Comparison of ENCODE assay signal across 1 cellular context in the genomic region with DNA sequence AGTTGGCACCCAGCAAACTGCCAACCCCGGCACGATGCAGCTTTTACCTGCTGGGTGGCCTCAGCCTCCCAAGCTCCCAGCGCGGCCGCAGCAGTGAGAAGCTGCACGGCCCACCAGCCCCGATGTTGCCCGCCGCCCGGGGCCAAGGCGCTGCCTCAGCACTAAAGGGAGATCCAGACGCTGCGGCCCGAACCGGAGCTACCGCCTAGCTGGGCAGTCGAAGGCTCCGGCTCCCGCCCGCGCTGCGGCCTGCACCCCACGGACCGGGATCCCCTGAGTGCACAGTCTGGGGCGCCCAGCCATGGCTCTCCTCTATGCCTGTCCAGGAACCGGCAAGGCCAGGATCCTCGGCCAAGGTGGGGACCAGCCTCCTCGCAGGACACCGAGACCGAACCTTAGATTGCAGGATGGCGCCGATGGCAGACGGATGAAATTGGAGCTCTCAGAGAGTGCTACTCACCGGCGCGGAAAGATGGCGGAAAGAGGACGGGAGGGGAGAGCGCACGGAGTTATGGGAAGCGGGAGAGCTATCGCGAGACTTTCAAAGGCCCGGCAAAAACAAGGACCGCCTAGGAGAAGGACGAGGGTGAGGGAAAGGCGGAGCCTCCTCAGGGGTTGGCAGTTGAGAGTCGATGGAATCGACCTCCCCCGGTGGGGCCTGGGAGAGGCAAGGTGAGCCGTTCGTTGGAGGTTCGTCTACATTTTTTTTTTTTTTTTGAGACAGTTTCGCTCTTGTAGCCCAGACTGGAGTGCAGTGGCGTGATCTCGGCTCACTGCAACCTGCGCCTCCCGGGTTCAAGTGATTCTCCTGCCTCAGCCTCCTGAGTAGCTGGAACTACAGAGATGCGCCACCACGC.
A peak's percentile ranks its signal among the peaks of the same experiment; 100 is the strongest.
TF ChIP-seq lines count a peak whose summit lies in the region.

A gene (minus strand): TSS at position 485 of the 857 bp plus-strand sequence. CDS start 1,221 bp downstream, outside the sequence.

TF ChIP-seq in HepG2, 621 proteins besides CTCF, POLR2A, EP300 and RAD21 (continued from another document and continues in another):
- TF ChIP-seq, protein P1, sequence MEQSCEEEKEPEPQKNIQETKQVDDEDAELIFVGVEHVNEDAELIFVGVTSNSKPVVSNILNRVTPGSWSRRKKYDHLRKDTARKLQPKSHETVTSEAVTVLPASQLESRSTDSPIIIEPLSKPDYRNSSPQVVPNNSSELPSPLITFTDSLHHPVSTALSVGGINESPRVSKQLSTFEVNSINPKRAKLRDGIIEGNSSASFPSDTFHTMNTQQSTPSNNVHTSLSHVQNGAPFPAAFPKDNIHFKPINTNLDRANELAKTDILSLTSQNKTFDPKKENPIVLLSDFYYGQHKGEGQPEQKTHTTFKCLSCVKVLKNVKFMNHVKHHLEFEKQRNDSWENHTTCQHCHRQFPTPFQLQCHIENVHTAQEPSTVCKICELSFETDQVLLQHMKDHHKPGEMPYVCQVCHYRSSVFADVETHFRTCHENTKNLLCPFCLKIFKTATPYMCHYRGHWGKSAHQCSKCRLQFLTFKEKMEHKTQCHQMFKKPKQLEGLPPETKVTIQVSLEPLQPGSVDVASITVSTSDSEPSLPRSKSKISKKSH (CRISPR knock-in tag; IDR thresholded peaks at IDR 0.05; ENCODE audit: borderline replicate concordance): peak; percentile 99
- no peak for TF ChIP-seq IKZF1 (IDR thresholded peaks at IDR 0.05)
- TF ChIP-seq, protein P2, sequence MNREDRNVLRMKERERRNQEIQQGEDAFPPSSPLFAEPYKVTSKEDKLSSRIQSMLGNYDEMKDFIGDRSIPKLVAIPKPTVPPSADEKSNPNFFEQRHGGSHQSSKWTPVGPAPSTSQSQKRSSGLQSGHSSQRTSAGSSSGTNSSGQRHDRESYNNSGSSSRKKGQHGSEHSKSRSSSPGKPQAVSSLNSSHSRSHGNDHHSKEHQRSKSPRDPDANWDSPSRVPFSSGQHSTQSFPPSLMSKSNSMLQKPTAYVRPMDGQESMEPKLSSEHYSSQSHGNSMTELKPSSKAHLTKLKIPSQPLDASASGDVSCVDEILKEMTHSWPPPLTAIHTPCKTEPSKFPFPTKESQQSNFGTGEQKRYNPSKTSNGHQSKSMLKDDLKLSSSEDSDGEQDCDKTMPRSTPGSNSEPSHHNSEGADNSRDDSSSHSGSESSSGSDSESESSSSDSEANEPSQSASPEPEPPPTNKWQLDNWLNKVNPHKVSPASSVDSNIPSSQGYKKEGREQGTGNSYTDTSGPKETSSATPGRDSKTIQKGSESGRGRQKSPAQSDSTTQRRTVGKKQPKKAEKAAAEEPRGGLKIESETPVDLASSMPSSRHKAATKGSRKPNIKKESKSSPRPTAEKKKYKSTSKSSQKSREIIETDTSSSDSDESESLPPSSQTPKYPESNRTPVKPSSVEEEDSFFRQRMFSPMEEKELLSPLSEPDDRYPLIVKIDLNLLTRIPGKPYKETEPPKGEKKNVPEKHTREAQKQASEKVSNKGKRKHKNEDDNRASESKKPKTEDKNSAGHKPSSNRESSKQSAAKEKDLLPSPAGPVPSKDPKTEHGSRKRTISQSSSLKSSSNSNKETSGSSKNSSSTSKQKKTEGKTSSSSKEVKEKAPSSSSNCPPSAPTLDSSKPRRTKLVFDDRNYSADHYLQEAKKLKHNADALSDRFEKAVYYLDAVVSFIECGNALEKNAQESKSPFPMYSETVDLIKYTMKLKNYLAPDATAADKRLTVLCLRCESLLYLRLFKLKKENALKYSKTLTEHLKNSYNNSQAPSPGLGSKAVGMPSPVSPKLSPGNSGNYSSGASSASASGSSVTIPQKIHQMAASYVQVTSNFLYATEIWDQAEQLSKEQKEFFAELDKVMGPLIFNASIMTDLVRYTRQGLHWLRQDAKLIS (CRISPR knock-in tag; IDR thresholded peaks at IDR 0.05): peak; percentile 94
- peak; percentile 97 for TF ChIP-seq ZNF724P (CRISPR knock-in tag; IDR thresholded peaks at IDR 0.05; ENCODE audit: borderline replicate concordance)
- TF ChIP-seq, protein P3, sequence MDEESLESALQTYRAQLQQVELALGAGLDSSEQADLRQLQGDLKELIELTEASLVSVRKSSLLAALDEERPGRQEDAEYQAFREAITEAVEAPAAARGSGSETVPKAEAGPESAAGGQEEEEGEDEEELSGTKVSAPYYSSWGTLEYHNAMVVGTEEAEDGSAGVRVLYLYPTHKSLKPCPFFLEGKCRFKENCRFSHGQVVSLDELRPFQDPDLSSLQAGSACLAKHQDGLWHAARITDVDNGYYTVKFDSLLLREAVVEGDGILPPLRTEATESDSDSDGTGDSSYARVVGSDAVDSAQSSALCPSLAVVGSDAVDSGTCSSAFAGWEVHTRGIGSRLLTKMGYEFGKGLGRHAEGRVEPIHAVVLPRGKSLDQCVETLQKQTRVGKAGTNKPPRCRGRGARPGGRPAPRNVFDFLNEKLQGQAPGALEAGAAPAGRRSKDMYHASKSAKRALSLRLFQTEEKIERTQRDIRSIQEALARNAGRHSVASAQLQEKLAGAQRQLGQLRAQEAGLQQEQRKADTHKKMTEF (CRISPR knock-in tag; IDR thresholded peaks at IDR 0.05): peak; percentile 99
- TF ChIP-seq MXI1 (IDR thresholded peaks at IDR 0.05; ENCODE audit: borderline replicate concordance, low read depth, low read length): peak; percentile 84
- TF ChIP-seq, protein P4, sequence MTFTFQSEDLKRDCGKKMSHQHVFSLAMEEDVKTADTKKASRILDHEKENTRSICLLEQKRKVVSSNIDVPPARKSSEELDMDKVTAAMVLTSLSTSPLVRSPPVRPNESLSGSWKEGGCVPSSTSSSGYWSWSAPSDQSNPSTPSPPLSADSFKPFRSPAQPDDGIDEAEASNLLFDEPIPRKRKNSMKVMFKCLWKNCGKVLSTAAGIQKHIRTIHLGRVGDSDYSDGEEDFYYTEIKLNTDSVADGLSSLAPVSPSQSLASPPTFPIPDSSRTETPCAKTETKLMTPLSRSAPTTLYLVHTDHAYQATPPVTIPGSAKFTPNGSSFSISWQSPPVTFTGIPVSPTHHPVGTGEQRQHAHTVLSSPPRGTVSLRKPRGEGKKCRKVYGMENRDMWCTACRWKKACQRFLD (CRISPR knock-in tag; IDR thresholded peaks at IDR 0.05; ENCODE audit: borderline replicate concordance): peak; percentile 99
- TF ChIP-seq, protein P5, sequence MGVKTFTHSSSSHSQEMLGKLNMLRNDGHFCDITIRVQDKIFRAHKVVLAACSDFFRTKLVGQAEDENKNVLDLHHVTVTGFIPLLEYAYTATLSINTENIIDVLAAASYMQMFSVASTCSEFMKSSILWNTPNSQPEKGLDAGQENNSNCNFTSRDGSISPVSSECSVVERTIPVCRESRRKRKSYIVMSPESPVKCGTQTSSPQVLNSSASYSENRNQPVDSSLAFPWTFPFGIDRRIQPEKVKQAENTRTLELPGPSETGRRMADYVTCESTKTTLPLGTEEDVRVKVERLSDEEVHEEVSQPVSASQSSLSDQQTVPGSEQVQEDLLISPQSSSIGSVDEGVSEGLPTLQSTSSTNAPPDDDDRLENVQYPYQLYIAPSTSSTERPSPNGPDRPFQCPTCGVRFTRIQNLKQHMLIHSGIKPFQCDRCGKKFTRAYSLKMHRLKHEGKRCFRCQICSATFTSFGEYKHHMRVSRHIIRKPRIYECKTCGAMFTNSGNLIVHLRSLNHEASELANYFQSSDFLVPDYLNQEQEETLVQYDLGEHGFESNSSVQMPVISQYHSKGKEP (CRISPR knock-in tag; IDR thresholded peaks at IDR 0.05): peak; percentile 87; the same call in 1 of the 2 replicates
- TF ChIP-seq MAZ (IDR thresholded peaks at IDR 0.05; ENCODE audit: borderline replicate concordance, low read depth, low read length): peak; percentile 84
- TF ChIP-seq MAZ (CRISPR knock-in tag; IDR thresholded peaks at IDR 0.05; ENCODE audit: low read depth): peak; percentile 97
- peak; percentile 100 for TF ChIP-seq DR1 (CRISPR knock-in tag; IDR thresholded peaks at IDR 0.05)
- peak; percentile 73; the same call in 1 of the 2 replicates for TF ChIP-seq MATR3 (CRISPR knock-in tag; IDR thresholded peaks at IDR 0.05)
- TF ChIP-seq, protein P6, sequence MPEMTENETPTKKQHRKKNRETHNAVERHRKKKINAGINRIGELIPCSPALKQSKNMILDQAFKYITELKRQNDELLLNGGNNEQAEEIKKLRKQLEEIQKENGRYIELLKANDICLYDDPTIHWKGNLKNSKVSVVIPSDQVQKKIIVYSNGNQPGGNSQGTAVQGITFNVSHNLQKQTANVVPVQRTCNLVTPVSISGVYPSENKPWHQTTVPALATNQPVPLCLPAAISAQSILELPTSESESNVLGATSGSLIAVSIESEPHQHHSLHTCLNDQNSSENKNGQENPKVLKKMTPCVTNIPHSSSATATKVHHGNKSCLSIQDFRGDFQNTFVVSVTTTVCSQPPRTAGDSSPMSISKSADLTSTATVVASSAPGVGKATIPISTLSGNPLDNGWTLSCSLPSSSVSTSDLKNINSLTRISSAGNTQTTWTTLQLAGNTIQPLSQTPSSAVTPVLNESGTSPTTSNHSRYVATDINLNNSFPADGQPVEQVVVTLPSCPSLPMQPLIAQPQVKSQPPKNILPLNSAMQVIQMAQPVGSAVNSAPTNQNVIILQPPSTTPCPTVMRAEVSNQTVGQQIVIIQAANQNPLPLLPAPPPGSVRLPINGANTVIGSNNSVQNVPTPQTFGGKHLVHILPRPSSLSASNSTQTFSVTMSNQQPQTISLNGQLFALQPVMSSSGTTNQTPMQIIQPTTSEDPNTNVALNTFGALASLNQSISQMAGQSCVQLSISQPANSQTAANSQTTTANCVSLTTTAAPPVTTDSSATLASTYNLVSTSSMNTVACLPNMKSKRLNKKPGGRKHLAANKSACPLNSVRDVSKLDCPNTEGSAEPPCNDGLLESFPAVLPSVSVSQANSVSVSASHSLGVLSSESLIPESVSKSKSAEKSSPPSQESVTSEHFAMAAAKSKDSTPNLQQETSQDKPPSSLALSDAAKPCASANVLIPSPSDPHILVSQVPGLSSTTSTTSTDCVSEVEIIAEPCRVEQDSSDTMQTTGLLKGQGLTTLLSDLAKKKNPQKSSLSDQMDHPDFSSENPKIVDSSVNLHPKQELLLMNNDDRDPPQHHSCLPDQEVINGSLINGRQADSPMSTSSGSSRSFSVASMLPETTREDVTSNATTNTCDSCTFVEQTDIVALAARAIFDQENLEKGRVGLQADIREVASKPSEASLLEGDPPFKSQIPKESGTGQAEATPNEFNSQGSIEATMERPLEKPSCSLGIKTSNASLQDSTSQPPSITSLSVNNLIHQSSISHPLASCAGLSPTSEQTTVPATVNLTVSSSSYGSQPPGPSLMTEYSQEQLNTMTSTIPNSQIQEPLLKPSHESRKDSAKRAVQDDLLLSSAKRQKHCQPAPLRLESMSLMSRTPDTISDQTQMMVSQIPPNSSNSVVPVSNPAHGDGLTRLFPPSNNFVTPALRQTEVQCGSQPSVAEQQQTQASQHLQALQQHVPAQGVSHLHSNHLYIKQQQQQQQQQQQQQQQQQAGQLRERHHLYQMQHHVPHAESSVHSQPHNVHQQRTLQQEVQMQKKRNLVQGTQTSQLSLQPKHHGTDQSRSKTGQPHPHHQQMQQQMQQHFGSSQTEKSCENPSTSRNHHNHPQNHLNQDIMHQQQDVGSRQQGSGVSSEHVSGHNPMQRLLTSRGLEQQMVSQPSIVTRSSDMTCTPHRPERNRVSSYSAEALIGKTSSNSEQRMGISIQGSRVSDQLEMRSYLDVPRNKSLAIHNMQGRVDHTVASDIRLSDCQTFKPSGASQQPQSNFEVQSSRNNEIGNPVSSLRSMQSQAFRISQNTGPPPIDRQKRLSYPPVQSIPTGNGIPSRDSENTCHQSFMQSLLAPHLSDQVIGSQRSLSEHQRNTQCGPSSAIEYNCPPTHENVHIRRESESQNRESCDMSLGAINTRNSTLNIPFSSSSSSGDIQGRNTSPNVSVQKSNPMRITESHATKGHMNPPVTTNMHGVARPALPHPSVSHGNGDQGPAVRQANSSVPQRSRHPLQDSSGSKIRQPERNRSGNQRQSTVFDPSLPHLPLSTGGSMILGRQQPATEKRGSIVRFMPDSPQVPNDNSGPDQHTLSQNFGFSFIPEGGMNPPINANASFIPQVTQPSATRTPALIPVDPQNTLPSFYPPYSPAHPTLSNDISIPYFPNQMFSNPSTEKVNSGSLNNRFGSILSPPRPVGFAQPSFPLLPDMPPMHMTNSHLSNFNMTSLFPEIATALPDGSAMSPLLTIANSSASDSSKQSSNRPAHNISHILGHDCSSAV (CRISPR knock-in tag; IDR thresholded peaks at IDR 0.05; ENCODE audit: borderline replicate concordance): peak; percentile 68; the same call in 1 of the 2 replicates
- peak; percentile 82 for TF ChIP-seq NKX3-1 (CRISPR knock-in tag; IDR thresholded peaks at IDR 0.05)
- TF ChIP-seq ZNF468 (CRISPR knock-in tag; IDR thresholded peaks at IDR 0.05): no peak
- TF ChIP-seq ZNF431 (CRISPR knock-in tag; IDR thresholded peaks at IDR 0.05; ENCODE audit: borderline replicate concordance, low read depth): peak; percentile 84
- TF ChIP-seq, protein P7, sequence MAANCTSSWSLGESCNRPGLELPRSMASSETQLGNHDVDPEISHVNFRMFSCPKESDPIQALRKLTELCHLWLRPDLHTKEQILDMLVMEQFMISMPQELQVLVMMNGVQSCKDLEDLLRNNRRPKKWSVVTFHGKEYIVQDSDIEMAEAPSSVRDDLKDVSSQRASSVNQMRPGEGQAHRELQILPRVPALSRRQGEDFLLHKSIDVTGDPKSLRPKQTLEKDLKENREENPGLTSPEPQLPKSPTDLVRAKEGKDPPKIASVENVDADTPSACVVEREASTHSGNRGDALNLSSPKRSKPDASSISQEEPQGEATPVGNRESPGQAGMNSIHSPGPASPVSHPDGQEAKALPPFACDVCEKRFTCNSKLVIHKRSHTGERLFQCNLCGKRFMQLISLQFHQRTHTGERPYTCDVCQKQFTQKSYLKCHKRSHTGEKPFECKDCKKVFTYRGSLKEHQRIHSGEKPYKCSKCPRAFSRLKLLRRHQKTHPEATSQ (CRISPR knock-in tag; IDR thresholded peaks at IDR 0.05; ENCODE audit: borderline replicate concordance): peak; percentile 99
- TF ChIP-seq ZNF496 (CRISPR knock-in tag; IDR thresholded peaks at IDR 0.05; ENCODE audit: insufficient replicate concordance): no peak
- TF ChIP-seq ARNT2 (CRISPR knock-in tag; IDR thresholded peaks at IDR 0.05; ENCODE audit: low read depth): peak; percentile 100
- TF ChIP-seq CC2D1A (CRISPR knock-in tag; IDR thresholded peaks at IDR 0.05): no peak
- TF ChIP-seq, protein P8, sequence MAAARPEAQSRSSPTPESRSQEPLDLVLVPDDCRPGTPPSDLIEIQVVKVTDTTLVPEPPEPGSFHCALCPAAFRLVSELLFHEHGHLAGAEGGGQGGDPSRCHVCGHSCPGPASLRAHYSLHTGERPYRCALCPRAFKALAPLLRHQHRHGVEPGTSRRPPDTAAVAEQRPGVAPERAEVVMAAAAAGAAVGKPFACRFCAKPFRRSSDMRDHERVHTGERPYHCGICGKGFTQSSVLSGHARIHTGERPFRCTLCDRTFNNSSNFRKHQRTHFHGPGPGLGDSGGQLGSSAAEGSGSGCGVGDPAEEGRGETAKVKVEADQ (CRISPR knock-in tag; IDR thresholded peaks at IDR 0.05; ENCODE audit: borderline replicate concordance): peak; percentile 98
